Comparison of ENCODE assay signal across 20 cellular contexts in genomic region chr1:240271081-240271480, GRCh38.
DNase-seq lines count a peak whose midpoint lies in the region; ATAC-seq and TF ChIP-seq lines count a peak whose summit lies in the region.
"Had no signal": no experiment of that assay in that cellular context is flagged by ENCODE, and none has a peak within 500 bp of the region (broad histone marks: within the 10 kb centered on the region; RNA-seq: fewer than 3 reads in every experiment).

No MANE protein-coding gene starts in this region.

- no peaks in the 10 kb centered on the region for H3K4me1 Mint-ChIP-seq in mesothelial cell of epicardium
- H3K4me1 Mint-ChIP-seq: CD14-positive monocyte; CD4-positive, alpha-beta memory T cell; CD4-positive, CD25-positive, alpha-beta regulatory T cell; CD8-positive, alpha-beta memory T cell had no signal

- H3K27me3 Mint-ChIP-seq in mesothelial cell of epicardium (ENCODE audit: low read depth) = peaks cover 2% of the 10 kb centered on the region
- H3K27me3 Mint-ChIP-seq: CD4-positive, alpha-beta memory T cell; CD4-positive, CD25-positive, alpha-beta regulatory T cell had no signal

- peak; percentile 16 for TF ChIP-seq CTCF in mesothelial cell of epicardium (IDR thresholded peaks at IDR 0.05; ENCODE audit: unreplicated experiment)

- no peaks in the 10 kb centered on the region for H3K36me3 Mint-ChIP-seq in mesothelial cell of epicardium
- H3K36me3 Mint-ChIP-seq: CD14-positive monocyte; CD4-positive, alpha-beta memory T cell; CD4-positive, CD25-positive, alpha-beta regulatory T cell; CD8-positive, alpha-beta memory T cell had no signal

- H3K9me3 Mint-ChIP-seq in mesothelial cell of epicardium = peaks cover 22% of the 10 kb centered on the region

- no peak for ATAC-seq in HG03439 (IDR thresholded peaks at IDR 0.05; ENCODE audit: unreplicated experiment)
- ATAC-seq: GM12878 had no signal

- H3K27ac Mint-ChIP-seq in mesothelial cell of epicardium = no peak overlapping the region
- H3K27ac Mint-ChIP-seq: CD14-positive monocyte; CD4-positive, alpha-beta memory T cell; CD4-positive, CD25-positive, alpha-beta regulatory T cell; CD8-positive, alpha-beta memory T cell had no signal

- H3K4me3 Mint-ChIP-seq in mesothelial cell of epicardium = no peak overlapping the region
- H3K4me3 Mint-ChIP-seq: CD14-positive monocyte; CD4-positive, alpha-beta memory T cell; CD4-positive, CD25-positive, alpha-beta regulatory T cell; CD8-positive, alpha-beta memory T cell had no signal

- peak; percentile 39 for DNase-seq in EH (ENCODE audit: low read depth)
- DNase-seq in HCEC 1CT = peak; percentile 68
- DNase-seq in fibroblast of gingiva (ENCODE audit: low read depth) = peak; percentile 83
- DNase-seq in mesothelial cell of epicardium (ENCODE audit: low spot score in 2 of 2, unreplicated experiment in 2 of 2) = no peak
- DNase-seq in NCI-H146 treated with DMSO at 0.1 percent for 48 hours (lab: John Stamatoyannopoulos, UW; ENCODE audit: unreplicated experiment) = no peak
- DNase-seq in DMS 273 (lab: John Stamatoyannopoulos, UW; ENCODE audit: unreplicated experiment) = no peak
- DNase-seq: 8988T; ACHN; BE2C; C1 segment of cervical spinal cord; CD4-positive, alpha-beta memory T cell; CD4-positive, CD25-positive, alpha-beta regulatory T cell; CD8-positive, alpha-beta memory T cell; COR-L47; DMS79 treated with DMSO at 0.1 percent for 48 hours; EL; GDM1 had no signal

Comparison
In these comparisons a context has a peak if more than half of its experiments do, and no peak if none do; other contexts are left out.
1. DNase-seq: peak in EH (single experiment), HCEC 1CT (single experiment) and fibroblast of gingiva (single experiment); none in mesothelial cell of epicardium (0 of 2), NCI-H146 treated with DMSO at 0.1 percent for 48 hours (single experiment) and DMS 273 (single experiment).